ENCODE assay signal across 8 cellular contexts in genomic region chr19:1069009-1069779, GRCh38. TPM values are rescaled to one million over a fixed set of nuclear protein-coding genes. Genes with fewer than 3 reads are reported as not detected.
DNase-seq lines count a peak whose midpoint lies in the region; ATAC-seq and TF ChIP-seq lines count a peak whose summit lies in the region.

No MANE protein-coding gene starts in this region.

- H3K27me3 Mint-ChIP-seq in T-helper 17 cell = no peaks in the 10 kb centered on the region
- H3K27me3 Mint-ChIP-seq in dendritic cell treated with granulocyte-macrophage colony-stimulating factor and Interleukin-4, amounts not matched to agents 40 ng/mL and 50 ng/mL, for 4 days = no peaks in the 10 kb centered on the region
- no peaks in the 10 kb centered on the region for H3K27me3 Mint-ChIP-seq in natural killer cell treated with Interleukin-12 subunit alpha and Interleukin-12 subunit beta and Interleukin-15 and Interleukin-18, amount 100 ng/mL, for 72 hours
- H3K27me3 Mint-ChIP-seq in HFFc6 (ENCODE audit: insufficient read depth) = peaks cover 15% of the 10 kb centered on the region

- ATAC-seq in T-helper 17 cell (peak; percentile 40), GM19397 (IDR thresholded peaks at IDR 0.05; ENCODE audit: unreplicated experiment) (no peak), HG03095 (IDR thresholded peaks at IDR 0.05; ENCODE audit: unreplicated experiment) (no peak)
- ATAC-seq in natural killer cell treated with Interleukin-12 subunit alpha and Interleukin-12 subunit beta and Interleukin-15 and Interleukin-18, amount 100 ng/mL, for 72 hours = peak; percentile 29 to 41

- no peaks in the 10 kb centered on the region for H3K36me3 ChIP-seq in BE2C

- H3K4me3 Mint-ChIP-seq in T-helper 17 cell (peak overlapping the region; percentile 94), HFFc6 (no peak overlapping the region)
- H3K4me3 Mint-ChIP-seq in dendritic cell treated with granulocyte-macrophage colony-stimulating factor and Interleukin-4, amounts not matched to agents 40 ng/mL and 50 ng/mL, for 4 days = peak overlapping the region; percentile 97
- peak overlapping the region; percentile 92 for H3K4me3 Mint-ChIP-seq in natural killer cell treated with Interleukin-12 subunit alpha and Interleukin-12 subunit beta and Interleukin-15 and Interleukin-18, amount 100 ng/mL, for 72 hours

- no peak overlapping the region for H3K4me3 ChIP-seq in BE2C (ENCODE audit: low read depth, low read length)

- intact Hi-C loops in dendritic cell treated with granulocyte-macrophage colony-stimulating factor and Interleukin-4, amounts not matched to agents 40 ng/mL and 50 ng/mL, for 4 days (cut with micrococcal nuclease) = loop anchor here (2.0 to 5.0 kb wide), 3 partner anchors 30 to 47 kb away; partner anchors contain the start of genes GPX4, RNU6-2 and TMEM259

- no peaks in the 10 kb centered on the region for H3K9me3 ChIP-seq in T-helper 17 cell (ENCODE audit: control insufficient read depth, low read length, poor library complexity, severe bottlenecking)
- peaks cover 4% of the 10 kb centered on the region; the same call in 1 of the 2 replicates for H3K9me3 ChIP-seq in BE2C

- DNase-seq in T-helper 17 cell (peak; percentile 49 to 67 (median 52)), BE2C (no peak), HFFc6 (no peak)
- peak; percentile 77 for DNase-seq in natural killer cell treated with Interleukin-12 subunit alpha and Interleukin-12 subunit beta and Interleukin-15 and Interleukin-18, amount 100 ng/mL, for 72 hours (ENCODE audit: low spot score)

- H3K36me3 Mint-ChIP-seq in T-helper 17 cell (ENCODE audit: low read depth) (peaks cover 17% of the 10 kb centered on the region), HFFc6 (ENCODE audit: low read depth) (no peaks in the 10 kb centered on the region)
- H3K36me3 Mint-ChIP-seq in dendritic cell treated with granulocyte-macrophage colony-stimulating factor and Interleukin-4, amounts not matched to agents 40 ng/mL and 50 ng/mL, for 4 days (ENCODE audit: low read depth) = peaks cover 67% of the 10 kb centered on the region
- peaks cover 13% of the 10 kb centered on the region for H3K36me3 Mint-ChIP-seq in natural killer cell treated with Interleukin-12 subunit alpha and Interleukin-12 subunit beta and Interleukin-15 and Interleukin-18, amount 100 ng/mL, for 72 hours

- H3K27ac Mint-ChIP-seq in T-helper 17 cell (peak overlapping the region; percentile 97), HFFc6 (no peak overlapping the region)
- H3K27ac Mint-ChIP-seq in dendritic cell treated with granulocyte-macrophage colony-stimulating factor and Interleukin-4, amounts not matched to agents 40 ng/mL and 50 ng/mL, for 4 days = peak overlapping the region; percentile 91
- peak overlapping the region; percentile 88 to 92 for H3K27ac Mint-ChIP-seq in natural killer cell treated with Interleukin-12 subunit alpha and Interleukin-12 subunit beta and Interleukin-15 and Interleukin-18, amount 100 ng/mL, for 72 hours

- peaks cover 69% of the 10 kb centered on the region for H3K27me3 ChIP-seq in BE2C

- H3K9me3 Mint-ChIP-seq in dendritic cell treated with granulocyte-macrophage colony-stimulating factor and Interleukin-4, amounts not matched to agents 40 ng/mL and 50 ng/mL, for 4 days = no peaks in the 10 kb centered on the region
- H3K9me3 Mint-ChIP-seq in natural killer cell treated with Interleukin-12 subunit alpha and Interleukin-12 subunit beta and Interleukin-15 and Interleukin-18, amount 100 ng/mL, for 72 hours = no peaks in the 10 kb centered on the region
- H3K9me3 Mint-ChIP-seq in HFFc6 = no peaks in the 10 kb centered on the region

- TF ChIP-seq CTCF in BE2C (IDR thresholded peaks at IDR 0.05; ENCODE audit: low read depth, low read length) (no peak), HFFc6 (IDR thresholded peaks at IDR 0.05) (no peak)

- peak; percentile 51 for TF ChIP-seq POLR2A in GM18526 (IDR thresholded peaks at IDR 0.05; ENCODE audit: extremely low read depth, insufficient read length)

- peaks cover 44% of the 10 kb centered on the region for H3K4me1 Mint-ChIP-seq in T-helper 17 cell
- peaks cover 62% of the 10 kb centered on the region for H3K4me1 Mint-ChIP-seq in dendritic cell treated with granulocyte-macrophage colony-stimulating factor and Interleukin-4, amounts not matched to agents 40 ng/mL and 50 ng/mL, for 4 days (ENCODE audit: low read depth)
- H3K4me1 Mint-ChIP-seq in natural killer cell treated with Interleukin-12 subunit alpha and Interleukin-12 subunit beta and Interleukin-15 and Interleukin-18, amount 100 ng/mL, for 72 hours (ENCODE audit: low read depth in 2 of 2) = peaks cover 34 to 39% of the 10 kb centered on the region in 2 donors
- H3K4me1 Mint-ChIP-seq in HFFc6 (ENCODE audit: low read depth) = peaks cover 7% of the 10 kb centered on the region; the same call in 1 of the 2 replicates

- H3K4me1 ChIP-seq in BE2C = peaks cover 3% of the 10 kb centered on the region; the same call in 1 of the 2 replicates

RNA-seq across cellular contexts. Expression of gene ARHGAP45, which starts 2.2 kb away (rescaled TPM):
- total RNA-seq in T-helper 17 cell = 100 to 1,000 TPM; 603 to 646 TPM
- total RNA-seq in natural killer cell treated with Interleukin-12 subunit alpha and Interleukin-12 subunit beta and Interleukin-15 and Interleukin-18, amount 100 ng/mL, for 72 hours = 100 to 1,000 TPM; 320 to 338 TPM
- polyA plus RNA-seq in BE2C (2012; ENCODE audit: insufficient read depth, insufficient read length, low read depth) = 31.2 TPM
- under 1 TPM; 0.28 to 0.74 (median 0.60) TPM for total RNA-seq in HFFc6 (2021; fragmentation: NEBNext Ultra II Directional; extraction: Animal tissue kit (Norgen Biotek cat#: 25700))

RNA-seq across cellular contexts. Expression of gene POLR2E, which starts 26.0 kb away (rescaled TPM):
- total RNA-seq in T-helper 17 cell = 10 to 100 TPM; 63.8 to 81.4 TPM
- total RNA-seq in natural killer cell treated with Interleukin-12 subunit alpha and Interleukin-12 subunit beta and Interleukin-15 and Interleukin-18, amount 100 ng/mL, for 72 hours = 100 to 1,000 TPM; 168 to 241 TPM
- polyA plus RNA-seq in BE2C (2012; ENCODE audit: insufficient read depth, insufficient read length, low read depth) = 824 TPM
- total RNA-seq in HFFc6 (2021; fragmentation: NEBNext Ultra II Directional; extraction: Animal tissue kit (Norgen Biotek cat#: 25700)) = 100 to 1,000 TPM; 224 to 289 (median 250) TPM

RNA-seq across cellular contexts. Expression of gene ABCA7, which starts 29.3 kb away (rescaled TPM):
- 100 to 1,000 TPM; 107 to 112 TPM for total RNA-seq in T-helper 17 cell
- 10 to 100 TPM; 53.7 to 69.9 TPM for total RNA-seq in natural killer cell treated with Interleukin-12 subunit alpha and Interleukin-12 subunit beta and Interleukin-15 and Interleukin-18, amount 100 ng/mL, for 72 hours
- 16.4 TPM for polyA plus RNA-seq in BE2C (2012; ENCODE audit: insufficient read depth, insufficient read length, low read depth)
- total RNA-seq in HFFc6 (2021; fragmentation: NEBNext Ultra II Directional; extraction: Animal tissue kit (Norgen Biotek cat#: 25700)) = 1 to 10 TPM; 4.6 to 8.1 (median 6.6) TPM

RNA-seq across cellular contexts. Expression of gene GPX4, which starts 34.6 kb away (rescaled TPM):
- total RNA-seq in T-helper 17 cell = 100 to 1,000 TPM; 184 to 187 TPM
- total RNA-seq in natural killer cell treated with Interleukin-12 subunit alpha and Interleukin-12 subunit beta and Interleukin-15 and Interleukin-18, amount 100 ng/mL, for 72 hours = 100 to 1,000 TPM in 1 of 2 donors, 10 to 100 TPM in 1; 86.4 to 174 TPM
- polyA plus RNA-seq in BE2C (2012; ENCODE audit: insufficient read depth, insufficient read length, low read depth) = 790 TPM
- 100 to 1,000 TPM; 193 to 237 (median 223) TPM for total RNA-seq in HFFc6 (2021; fragmentation: NEBNext Ultra II Directional; extraction: Animal tissue kit (Norgen Biotek cat#: 25700))

RNA-seq across cellular contexts. Expression of gene CNN2, which starts 42.8 kb away (rescaled TPM):
- 100 to 1,000 TPM; 263 to 301 TPM for total RNA-seq in T-helper 17 cell
- total RNA-seq in natural killer cell treated with Interleukin-12 subunit alpha and Interleukin-12 subunit beta and Interleukin-15 and Interleukin-18, amount 100 ng/mL, for 72 hours = 100 to 1,000 TPM; 119 to 141 TPM
- polyA plus RNA-seq in BE2C (2012; ENCODE audit: insufficient read depth, insufficient read length, low read depth) = 3.0 TPM
- total RNA-seq in HFFc6 (2021; fragmentation: NEBNext Ultra II Directional; extraction: Animal tissue kit (Norgen Biotek cat#: 25700)) = 100 to 1,000 TPM; 483 to 579 (median 507) TPM

Comparison
In these comparisons a context has a peak if more than half of its experiments do, and no peak if none do; other contexts are left out.
1. ATAC-seq: peak in T-helper 17 cell (single experiment) and natural killer cell treated with Interleukin-12 subunit alpha and Interleukin-12 subunit beta and Interleukin-15 and Interleukin-18, amount 100 ng/mL, for 72 hours (2 of 2); none in GM19397 (single experiment) and HG03095 (single experiment).
2. DNase-seq: peak in T-helper 17 cell (3 of 3) and natural killer cell treated with Interleukin-12 subunit alpha and Interleukin-12 subunit beta and Interleukin-15 and Interleukin-18, amount 100 ng/mL, for 72 hours (single experiment); none in BE2C (single experiment) and HFFc6 (single experiment).
3. RNA of gene ARHGAP45, which starts 2.2 kb away (total RNA-seq): 603 to 646 TPM in T-helper 17 cell and 320 to 338 TPM in natural killer cell treated with Interleukin-12 subunit alpha and Interleukin-12 subunit beta and Interleukin-15 and Interleukin-18, amount 100 ng/mL, for 72 hours; 0.28 to 0.74 TPM in HFFc6; every median in the first group is over 100 times any median in the second.
4. RNA of gene ABCA7, which starts 29.3 kb away (total RNA-seq): 107 to 112 TPM in T-helper 17 cell and 53.7 to 69.9 TPM in natural killer cell treated with Interleukin-12 subunit alpha and Interleukin-12 subunit beta and Interleukin-15 and Interleukin-18, amount 100 ng/mL, for 72 hours; 4.6 to 8.1 TPM in HFFc6; every median in the first group is over 4 times any median in the second.